2 cellular contexts compared by ENCODE assay signal in genomic region chr4:76090241-76090691, GRCh38.
TF ChIP-seq lines count a peak whose summit lies in the region.

No MANE protein-coding gene starts in this region.

TF ChIP-seq in K562, 482 proteins besides CTCF, POLR2A, EP300 and RAD21 (continues in another document):
- TF ChIP-seq SNRNP70 (optimal IDR thresholded peaks at IDR 0.05; ENCODE audit: low read depth, low read length) (no peak), MEF2D (tag; conservative IDR thresholded peaks at IDR 0.05; ENCODE audit: low read depth) (0 out of 2 replicates have a peak, but pooled peaks have one; percentile 66), ZNF197 (CRISPR knock-in tag; IDR thresholded peaks at IDR 0.05; ENCODE audit: low read depth) (no peak), ZKSCAN1 (IDR thresholded peaks at IDR 0.05; ENCODE audit: low read depth, low read length) (no peak), GABPA (tag; conservative IDR thresholded peaks at IDR 0.05; ENCODE audit: low read depth) (peak; percentile 51; the same call in 1 of the 2 replicates), FOS (IDR thresholded peaks at IDR 0.05; ENCODE audit: extremely low read depth, insufficient read length) (peak; percentile 25), CBFA2T3 (IDR thresholded peaks at IDR 0.05) (peak; percentile 63), LEF1 (IDR thresholded peaks at IDR 0.05) (peak; percentile 80; the same call in 1 of the 2 replicates), MBD2 (IDR thresholded peaks at IDR 0.05; ENCODE audit: borderline replicate concordance, low read depth) (peak; percentile 30; the same call in 1 of the 2 replicates), ARNT (IDR thresholded peaks at IDR 0.05) (peak in 1 of 2 experiments; percentile 57; a peak in 1 of 4 replicates), NFE2 (IDR thresholded peaks at IDR 0.05; ENCODE audit: low read depth) (peak; percentile 77), NR3C1 (CRISPR knock-in tag; IDR thresholded peaks at IDR 0.05) (no peak), HCFC1 (IDR thresholded peaks at IDR 0.05; ENCODE audit: low read depth, low read length) (no peak), NFIC (IDR thresholded peaks at IDR 0.05) (no peak), ZC3H11A (IDR thresholded peaks at IDR 0.05; ENCODE audit: low read depth, low read length) (no peak), GATAD2A (IDR thresholded peaks at IDR 0.05) (no peak; the same call in 1 of the 2 replicates), ZNF436 (CRISPR knock-in tag; IDR thresholded peaks at IDR 0.05) (no peak), NCOA1 (IDR thresholded peaks at IDR 0.05; ENCODE audit: low read depth) (0 out of 2 replicates have a peak, but pooled peaks have one; percentile 32), PBX2 (CRISPR knock-in tag; IDR thresholded peaks at IDR 0.05; ENCODE audit: low read depth) (no peak), PBX2 (tag; conservative IDR thresholded peaks at IDR 0.05; ENCODE audit: low read depth) (peak; percentile 82), ATF7 (IDR thresholded peaks at IDR 0.05) (peak; percentile 97), ZNF175 (CRISPR knock-in tag; IDR thresholded peaks at IDR 0.05; ENCODE audit: low read depth) (peak; percentile 65; the same call in 1 of the 2 replicates), GMEB1 (CRISPR knock-in tag; IDR thresholded peaks at IDR 0.05) (no peak), AFF1 (IDR thresholded peaks at IDR 0.05; ENCODE audit: low read depth in 1 of 2, partially characterized antibody in 2 of 2) (peak in 1 of 2 experiments; percentile 84), SMAD4 (CRISPR knock-in tag; conservative IDR thresholded peaks at IDR 0.05) (peak; percentile 86), MAFF (IDR thresholded peaks at IDR 0.05; ENCODE audit: low read length) (no peak), PHF20 (IDR thresholded peaks at IDR 0.05; ENCODE audit: partially characterized antibody) (no peak), SMARCC2 (IDR thresholded peaks at IDR 0.05; ENCODE audit: low read depth) (peak; percentile 87), JUN (IDR thresholded peaks at IDR 0.05; ENCODE audit: borderline replicate concordance, low read depth, low read length) (peak; percentile 80; the same call in 1 of the 2 replicates), JUN (CRISPR knock-in tag; IDR thresholded peaks at IDR 0.05; ENCODE audit: borderline replicate concordance) (no peak)

TF ChIP-seq in GM23338, 12 proteins besides CTCF, POLR2A, EP300 and RAD21:
- no peak for TF ChIP-seq EZH2 (IDR thresholded peaks at IDR 0.05; ENCODE audit: low read depth, unreplicated experiment)
- TF ChIP-seq REST (IDR thresholded peaks at IDR 0.05; ENCODE audit: unreplicated experiment): no peak
- TF ChIP-seq STAT1 (IDR thresholded peaks at IDR 0.05; ENCODE audit: unreplicated experiment): no peak
- no peak for TF ChIP-seq ZNF462 (CRISPR knock-in tag; IDR thresholded peaks at IDR 0.05)
- TF ChIP-seq JUNB (IDR thresholded peaks at IDR 0.05; ENCODE audit: unreplicated experiment): no peak
- no peak for TF ChIP-seq CREB1 (CRISPR knock-in tag; IDR thresholded peaks at IDR 0.05; ENCODE audit: low read depth)
- TF ChIP-seq NANOG (IDR thresholded peaks at IDR 0.05; ENCODE audit: borderline replicate concordance): no peak
- no peak for TF ChIP-seq ZNF114 (CRISPR knock-in tag; IDR thresholded peaks at IDR 0.05)
- TF ChIP-seq EZH2phosphoT487 (IDR thresholded peaks at IDR 0.05; ENCODE audit: unreplicated experiment): no peak
- no peak for TF ChIP-seq ETS1 (IDR thresholded peaks at IDR 0.05)
- TF ChIP-seq POLR2AphosphoS5 (IDR thresholded peaks at IDR 0.05; ENCODE audit: low read depth): no peak
- TF ChIP-seq ZNF331 (CRISPR knock-in tag; IDR thresholded peaks at IDR 0.05; ENCODE audit: low read depth): no peak
